In genomic region chr3:44412365-44412764, GRCh38 we compare ENCODE assay signal across 14 cellular contexts.
DNase-seq lines count a peak whose midpoint lies in the region; ATAC-seq and TF ChIP-seq lines count a peak whose summit lies in the region.
"Had no signal": no experiment of that assay in that cellular context is flagged by ENCODE, and none has a peak within 500 bp of the region (broad histone marks: within the 10 kb centered on the region; RNA-seq: fewer than 3 reads in every experiment).

No MANE protein-coding gene starts in this region.

- TF ChIP-seq CTCF in parathyroid adenoma (IDR thresholded peaks at IDR 0.05) (no peak), mesothelial cell of epicardium (IDR thresholded peaks at IDR 0.05; ENCODE audit: unreplicated experiment) (no peak)

- H3K4me3 Mint-ChIP-seq in T-helper 17 cell, result no peak overlapping the region
- H3K4me3 Mint-ChIP-seq in mesothelial cell of epicardium, result no peak overlapping the region
- H3K4me3 Mint-ChIP-seq: CD4-positive, CD25-positive, alpha-beta regulatory T cell; HFFc6 had no signal

- no peaks in the 10 kb centered on the region for H3K9me3 Mint-ChIP-seq in mesothelial cell of epicardium
- H3K9me3 Mint-ChIP-seq: CD4-positive, CD25-positive, alpha-beta regulatory T cell; HFFc6 had no signal

- 0 out of 22 replicates have a peak overlapping the region, but pooled peaks of 2 of the 11 experiments have one; percentile 5 to 29 for H3K9ac ChIP-seq in BLaER1 treated with 17β-estradiol and CSF1 and Interleukin-3, amounts not matched to agents 10 nM and 100 nM
- H3K9ac ChIP-seq in parathyroid adenoma, result no peak overlapping the region

- H3K27ac Mint-ChIP-seq in T-helper 17 cell (peak overlapping the region; percentile 61), mesothelial cell of epicardium (no peak overlapping the region)
- H3K27ac Mint-ChIP-seq: HFFc6 had no signal

- H3K27me3 Mint-ChIP-seq in T-helper 17 cell, result no peaks in the 10 kb centered on the region
- no peaks in the 10 kb centered on the region for H3K27me3 Mint-ChIP-seq in mesothelial cell of epicardium (ENCODE audit: low read depth)
- H3K27me3 Mint-ChIP-seq: CD4-positive, CD25-positive, alpha-beta regulatory T cell had no signal

- H3K4me1 Mint-ChIP-seq in T-helper 17 cell (no peaks in the 10 kb centered on the region), mesothelial cell of epicardium (no peaks in the 10 kb centered on the region)
- H3K4me1 Mint-ChIP-seq: CD4-positive, CD25-positive, alpha-beta regulatory T cell had no signal

- no peaks in the 10 kb centered on the region for H3K36me3 Mint-ChIP-seq in T-helper 17 cell (ENCODE audit: low read depth)
- peaks cover 3% of the 10 kb centered on the region for H3K36me3 Mint-ChIP-seq in mesothelial cell of epicardium
- H3K36me3 Mint-ChIP-seq: CD4-positive, CD25-positive, alpha-beta regulatory T cell had no signal

- H3K79me2 ChIP-seq in parathyroid adenoma, result no peaks in the 10 kb centered on the region

- no peak for ATAC-seq in T-helper 17 cell
- ATAC-seq in left lobe of liver, result peak; percentile 55
- ATAC-seq in GM19035 (IDR thresholded peaks at IDR 0.05; ENCODE audit: unreplicated experiment), result no peak

- peak overlapping the region; percentile 46 for H2AFZ ChIP-seq in parathyroid adenoma

- no peaks in the 10 kb centered on the region for H3K27me3 ChIP-seq in BLaER1 treated with 17β-estradiol and CSF1 and Interleukin-3, amounts not matched to agents 10 nM and 100 nM
- H3K27me3 ChIP-seq in parathyroid adenoma (ENCODE audit: control insufficient read depth, insufficient read depth, low read length), result no peaks in the 10 kb centered on the region
- H3K27me3 ChIP-seq: BE2C had no signal

- no peak for DNase-seq in T-helper 17 cell
- no peak for DNase-seq in left lobe of liver (ENCODE audit: low spot score)
- no peak for DNase-seq in mesothelial cell of epicardium (ENCODE audit: low spot score in 2 of 2, unreplicated experiment in 2 of 2)
- no peak for DNase-seq in T-helper 9 cell
- DNase-seq in stimulated activated CD8-positive, alpha-beta memory T cell treated with anti-CD3 and anti-CD28 coated beads, Interleukin-4, amount 100 ng/mL, for 48 hours, result no peak
- DNase-seq: BE2C; CD4-positive, CD25-positive, alpha-beta regulatory T cell; DMS53; GF-D8; HCEC 1CT; HFFc6 had no signal

- no peak overlapping the region for H3K4me3 ChIP-seq in BLaER1 treated with 17β-estradiol and CSF1 and Interleukin-3, amounts not matched to agents 10 nM and 100 nM
- H3K4me3 ChIP-seq in parathyroid adenoma (ENCODE audit: low read depth, low read length), result no peak overlapping the region

- H3K9me3 ChIP-seq in BLaER1 treated with 17β-estradiol and CSF1 and Interleukin-3, amounts not matched to agents 10 nM and 100 nM (replicated peaks in 1 of 11), result peaks cover 0 to 6% (median 0%) of the 10 kb centered on the region in 11 experiments; a peak in 2 of 22 replicates
- H3K9me3 ChIP-seq in T-helper 17 cell (ENCODE audit: control insufficient read depth, low read length, poor library complexity, severe bottlenecking) (no peaks in the 10 kb centered on the region), parathyroid adenoma (ENCODE audit: control insufficient read depth, low read length) (no peaks in the 10 kb centered on the region)
- H3K9me3 ChIP-seq: BE2C had no signal

- H3K27ac ChIP-seq in BLaER1 treated with 17β-estradiol and CSF1 and Interleukin-3, amounts not matched to agents 10 nM and 100 nM, result peak overlapping the region in 1 of 11 experiments; percentile 29; a peak in 1 of 22 replicates
- no peak overlapping the region for H3K27ac ChIP-seq in parathyroid adenoma

- peaks cover 0 to 12% (median 0%) of the 10 kb centered on the region in 11 experiments; a peak in 1 of 22 replicates for H4K20me1 ChIP-seq in BLaER1 treated with 17β-estradiol and CSF1 and Interleukin-3, amounts not matched to agents 10 nM and 100 nM

- peaks cover 0 to 27% (median 13%) of the 10 kb centered on the region in 11 experiments; a peak in 14 of 22 replicates for H3K36me3 ChIP-seq in BLaER1 treated with 17β-estradiol and CSF1 and Interleukin-3, amounts not matched to agents 10 nM and 100 nM
- H3K36me3 ChIP-seq in parathyroid adenoma (ENCODE audit: control insufficient read depth, insufficient read depth, low read length), result no peaks in the 10 kb centered on the region
- H3K36me3 ChIP-seq: BE2C had no signal

- peaks cover 0 to 10% (median 8%) of the 10 kb centered on the region in 10 experiments; a peak in 10 of 20 replicates for H3K4me1 ChIP-seq in BLaER1 treated with 17β-estradiol and CSF1 and Interleukin-3, amounts not matched to agents 10 nM and 100 nM
- H3K4me1 ChIP-seq in parathyroid adenoma, result no peaks in the 10 kb centered on the region
- H3K4me1 ChIP-seq: BE2C had no signal

- H3K4me2 ChIP-seq in BLaER1 treated with 17β-estradiol and CSF1 and Interleukin-3, amounts not matched to agents 10 nM and 100 nM, result peak overlapping the region in 7 of 11 experiments; percentile 18 to 43 (median 27); a peak in 10 of 22 replicates
- H3K4me2 ChIP-seq in parathyroid adenoma (ENCODE audit: low read length), result no peak overlapping the region
